In genomic region chr2:119860924-119861323, GRCh38 we compare ENCODE assay signal across 22 cellular contexts.
DNase-seq lines count a peak whose midpoint lies in the region; ATAC-seq, FAIRE-seq and TF ChIP-seq lines count a peak whose summit lies in the region.
"Had no signal": no experiment of that assay in that cellular context is flagged by ENCODE, and none has a peak within 500 bp of the region (broad histone marks: within the 10 kb centered on the region; RNA-seq: fewer than 3 reads in every experiment).

No MANE protein-coding gene starts in this region.

- H3K36me3 ChIP-seq in BE2C: no peaks in the 10 kb centered on the region
- H3K36me3 ChIP-seq: brain microvascular endothelial cell, tibial nerve had no signal

- H3K4me3 ChIP-seq in foreskin fibroblast (ENCODE audit: low read depth in 1 of 2, low read length in 2 of 2) (no peak overlapping the region), BE2C (ENCODE audit: low read depth, low read length) (no peak overlapping the region)
- H3K4me3 ChIP-seq: psoas muscle, tibial nerve had no signal

- no peaks in the 10 kb centered on the region for H3K36me3 Mint-ChIP-seq in glutamatergic neuron (ENCODE audit: unreplicated experiment)

- no peaks in the 10 kb centered on the region for H3K4me1 ChIP-seq in BE2C
- H3K4me1 ChIP-seq: tibial nerve had no signal

- peaks cover 7% of the 10 kb centered on the region for H3K27me3 Mint-ChIP-seq in glutamatergic neuron (ENCODE audit: unreplicated experiment)
- H3K27me3 Mint-ChIP-seq: activated T-cell treated with anti-CD3 and anti-CD28 coated beads, Interleukin-2, amount 50 U/mL, for 24 hours; CD4-positive, alpha-beta memory T cell; T-cell had no signal

- H3K4me3 Mint-ChIP-seq in glutamatergic neuron (ENCODE audit: unreplicated experiment): no peak overlapping the region
- H3K4me3 Mint-ChIP-seq: activated T-cell treated with anti-CD3 and anti-CD28 coated beads, Interleukin-2, amount 50 U/mL, for 24 hours; T-cell had no signal

- H3K4me1 Mint-ChIP-seq in glutamatergic neuron (ENCODE audit: low read depth, unreplicated experiment): peaks cover 31% of the 10 kb centered on the region

- FAIRE-seq in D721Med (lab: Jason Lieb, UNC): peak; percentile 73

- peak; percentile 46 for ATAC-seq in GM19395 (IDR thresholded peaks at IDR 0.05; ENCODE audit: unreplicated experiment)
- ATAC-seq: T-cell had no signal

- TF ChIP-seq CTCF in D721Med (IDR thresholded peaks at IDR 0.05; ENCODE audit: insufficient read depth, missing control alignments) (no peak), glutamatergic neuron (IDR thresholded peaks at IDR 0.05; ENCODE audit: partially characterized antibody, unreplicated experiment) (no peak), foreskin fibroblast (IDR thresholded peaks at IDR 0.05; ENCODE audit: low read depth, low read length) (no peak), BE2C (IDR thresholded peaks at IDR 0.05; ENCODE audit: low read depth, low read length) (no peak)

- H3K9me3 Mint-ChIP-seq in glutamatergic neuron (ENCODE audit: unreplicated experiment): peaks cover 11% of the 10 kb centered on the region
- H3K9me3 Mint-ChIP-seq: activated T-cell treated with anti-CD3 and anti-CD28 coated beads, Interleukin-2, amount 50 U/mL, for 24 hours; T-cell had no signal

- no peaks in the 10 kb centered on the region for H3K27me3 ChIP-seq in BE2C
- H3K27me3 ChIP-seq: brain microvascular endothelial cell, tibial nerve had no signal

- no peak for DNase-seq in D721Med (ENCODE audit: insufficient read length, low spot score)
- DNase-seq in NCI-H82 treated with DMSO at 0.1 percent for 48 hours (lab: John Stamatoyannopoulos, UW; ENCODE audit: unreplicated experiment): peak; percentile 93
- DNase-seq in glutamatergic neuron: peak; percentile 24
- no peak for DNase-seq in foreskin fibroblast
- DNase-seq in kidney tubule cell (ENCODE audit: low spot score): no peak
- DNase-seq in BE2C: no peak
- DNase-seq: activated CD4-positive, alpha-beta T cell treated with anti-CD3 and anti-CD28 coated beads for 48 hours; activated gamma-delta T cell treated with Interleukin-2 at 50 U/mL for 16 hours; activated T-cell treated with anti-CD3 and anti-CD28 coated beads, Interleukin-2, amount 50 U/mL, for 24 hours; brain microvascular endothelial cell; CD4-positive, alpha-beta memory T cell; DMS79; GF-D8; H7; head of caudate nucleus; mammary epithelial cell; NCI-H1436 treated with DMSO at 0.1 percent for 48 hours; psoas muscle; SHP77 treated with DMSO at 0.1 percent for 48 hours; T-cell had no signal

- peak overlapping the region; percentile 85 for H3K27ac Mint-ChIP-seq in glutamatergic neuron (ENCODE audit: unreplicated experiment)
- H3K27ac Mint-ChIP-seq: activated T-cell treated with anti-CD3 and anti-CD28 coated beads, Interleukin-2, amount 50 U/mL, for 24 hours had no signal

- H3K9me3 ChIP-seq in BE2C: no peaks in the 10 kb centered on the region
- H3K9me3 ChIP-seq: psoas muscle, tibial nerve had no signal

Comparison
In these comparisons a context has a peak if more than half of its experiments do, and no peak if none do; other contexts are left out.
1. DNase-seq: peak in NCI-H82 treated with DMSO at 0.1 percent for 48 hours (single experiment) and glutamatergic neuron (single experiment); none in D721Med (single experiment), foreskin fibroblast (0 of 2), kidney tubule cell (single experiment) and BE2C (single experiment).